In the genomic region with DNA sequence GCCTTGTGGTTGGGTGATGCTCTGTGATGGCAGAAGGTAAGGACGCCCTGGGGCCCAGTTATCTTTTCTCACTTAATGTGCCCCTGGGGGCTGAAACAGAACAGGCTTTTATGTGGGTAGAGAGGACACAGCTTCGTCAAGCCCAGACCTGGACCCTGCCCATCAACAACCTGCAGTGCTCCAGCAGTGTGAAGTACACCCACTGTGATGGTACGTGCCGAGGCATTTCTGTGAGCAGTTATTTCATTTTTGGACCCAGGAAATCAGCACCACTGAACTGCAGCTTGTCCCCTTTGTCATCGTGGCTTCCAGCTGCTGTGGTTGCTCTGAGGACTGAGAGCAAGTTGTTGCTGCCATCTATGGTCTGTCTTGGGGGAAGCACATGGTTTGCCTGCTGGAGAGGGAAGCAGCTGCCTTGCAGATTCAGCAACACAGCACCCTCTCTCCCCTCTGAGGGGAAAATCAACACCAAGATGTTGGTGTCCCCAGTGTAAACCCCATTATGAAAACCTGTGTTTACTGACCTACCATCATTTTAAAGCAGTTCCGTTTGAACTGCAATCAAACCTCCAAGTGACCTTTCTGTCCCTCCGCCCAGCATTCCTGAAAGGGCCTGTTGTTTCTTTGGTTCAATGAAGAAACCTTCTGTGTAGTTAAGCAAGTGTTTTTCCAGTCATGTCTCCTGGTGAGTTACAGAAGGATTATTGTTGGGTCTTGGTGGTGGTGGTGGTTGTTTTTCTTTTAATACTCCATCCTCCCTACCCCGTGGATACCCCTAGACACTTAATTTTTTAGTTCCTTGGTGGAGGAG, we compare ENCODE assay signal across 1 cellular context.
A peak's percentile ranks its signal among the peaks of the same experiment; 100 is the strongest.
TF ChIP-seq lines count a peak whose summit lies in the region.

No MANE protein-coding gene starts in this region.

TF ChIP-seq in HepG2, 621 proteins besides CTCF, POLR2A, EP300 and RAD21 (continued from another document):
- TF ChIP-seq, protein P1, sequence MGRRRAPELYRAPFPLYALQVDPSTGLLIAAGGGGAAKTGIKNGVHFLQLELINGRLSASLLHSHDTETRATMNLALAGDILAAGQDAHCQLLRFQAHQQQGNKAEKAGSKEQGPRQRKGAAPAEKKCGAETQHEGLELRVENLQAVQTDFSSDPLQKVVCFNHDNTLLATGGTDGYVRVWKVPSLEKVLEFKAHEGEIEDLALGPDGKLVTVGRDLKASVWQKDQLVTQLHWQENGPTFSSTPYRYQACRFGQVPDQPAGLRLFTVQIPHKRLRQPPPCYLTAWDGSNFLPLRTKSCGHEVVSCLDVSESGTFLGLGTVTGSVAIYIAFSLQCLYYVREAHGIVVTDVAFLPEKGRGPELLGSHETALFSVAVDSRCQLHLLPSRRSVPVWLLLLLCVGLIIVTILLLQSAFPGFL (CRISPR knock-in tag; IDR thresholded peaks at IDR 0.05) = no peak
- TF ChIP-seq ZNF264 (CRISPR knock-in tag; IDR thresholded peaks at IDR 0.05) (peak; percentile 90), POLR2AphosphoS5 (IDR thresholded peaks at IDR 0.05; ENCODE audit: low read depth, low read length) (peak; percentile 43; the same call in 1 of the 2 replicates), ZNF143 (CRISPR knock-in tag; IDR thresholded peaks at IDR 0.05) (0 out of 2 replicates have a peak, but pooled peaks have one; percentile 39), ETV5 (CRISPR knock-in tag; IDR thresholded peaks at IDR 0.05; ENCODE audit: borderline replicate concordance) (peak; percentile 99), GABPB1 (CRISPR knock-in tag; IDR thresholded peaks at IDR 0.05) (peak; percentile 46; the same call in 1 of the 2 replicates), ZNF552 (CRISPR knock-in tag; IDR thresholded peaks at IDR 0.05; ENCODE audit: borderline replicate concordance) (0 out of 2 replicates have a peak, but pooled peaks have one; percentile 31), CBX1 (IDR thresholded peaks at IDR 0.05; ENCODE audit: low read depth) (peak; percentile 92), CREB1 (IDR thresholded peaks at IDR 0.05) (no peak), CREB1 (CRISPR knock-in tag; IDR thresholded peaks at IDR 0.05) (peak; percentile 83; the same call in 1 of the 2 replicates), SALL1 (CRISPR knock-in tag; IDR thresholded peaks at IDR 0.05) (peak; percentile 93), MEIS1 (CRISPR knock-in tag; IDR thresholded peaks at IDR 0.05; ENCODE audit: borderline replicate concordance) (peak; percentile 78), MED8 (CRISPR knock-in tag; IDR thresholded peaks at IDR 0.05; ENCODE audit: insufficient replicate concordance) (peak; percentile 94), FOXK2 (IDR thresholded peaks at IDR 0.05) (peak; percentile 98), ZNF788 (CRISPR knock-in tag; IDR thresholded peaks at IDR 0.05; ENCODE audit: borderline replicate concordance) (peak; percentile 93; the same call in 1 of the 2 replicates), ZNF263 (CRISPR knock-in tag; IDR thresholded peaks at IDR 0.05) (peak; percentile 49), SIN3A (IDR thresholded peaks at IDR 0.05; ENCODE audit: borderline replicate concordance, low read depth, low read length) (peak; percentile 79; the same call in 1 of the 2 replicates), NFATC3 (CRISPR knock-in tag; IDR thresholded peaks at IDR 0.05) (0 out of 2 replicates have a peak, but pooled peaks have one; percentile 37), ZEB1 (IDR thresholded peaks at IDR 0.05; ENCODE audit: insufficient replicate concordance, low read depth) (peak; percentile 84), FLYWCH1 (CRISPR knock-in tag; IDR thresholded peaks at IDR 0.05) (0 out of 2 replicates have a peak, but pooled peaks have one; percentile 8)
- TF ChIP-seq, protein P2, sequence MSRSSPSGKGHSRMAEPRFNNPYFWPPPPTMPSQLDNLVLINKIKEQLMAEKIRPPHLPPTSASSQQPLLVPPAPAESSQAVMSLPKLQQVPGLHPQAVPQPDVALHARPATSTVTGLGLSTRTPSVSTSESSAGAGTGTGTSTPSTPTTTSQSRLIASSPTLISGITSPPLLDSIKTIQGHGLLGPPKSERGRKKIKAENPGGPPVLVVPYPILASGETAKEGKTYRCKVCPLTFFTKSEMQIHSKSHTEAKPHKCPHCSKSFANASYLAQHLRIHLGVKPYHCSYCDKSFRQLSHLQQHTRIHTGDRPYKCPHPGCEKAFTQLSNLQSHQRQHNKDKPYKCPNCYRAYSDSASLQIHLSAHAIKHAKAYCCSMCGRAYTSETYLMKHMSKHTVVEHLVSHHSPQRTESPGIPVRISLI (CRISPR knock-in tag; IDR thresholded peaks at IDR 0.05; ENCODE audit: borderline replicate concordance) = peak; percentile 79; the same call in 1 of the 2 replicates
- TF ChIP-seq, protein P3, sequence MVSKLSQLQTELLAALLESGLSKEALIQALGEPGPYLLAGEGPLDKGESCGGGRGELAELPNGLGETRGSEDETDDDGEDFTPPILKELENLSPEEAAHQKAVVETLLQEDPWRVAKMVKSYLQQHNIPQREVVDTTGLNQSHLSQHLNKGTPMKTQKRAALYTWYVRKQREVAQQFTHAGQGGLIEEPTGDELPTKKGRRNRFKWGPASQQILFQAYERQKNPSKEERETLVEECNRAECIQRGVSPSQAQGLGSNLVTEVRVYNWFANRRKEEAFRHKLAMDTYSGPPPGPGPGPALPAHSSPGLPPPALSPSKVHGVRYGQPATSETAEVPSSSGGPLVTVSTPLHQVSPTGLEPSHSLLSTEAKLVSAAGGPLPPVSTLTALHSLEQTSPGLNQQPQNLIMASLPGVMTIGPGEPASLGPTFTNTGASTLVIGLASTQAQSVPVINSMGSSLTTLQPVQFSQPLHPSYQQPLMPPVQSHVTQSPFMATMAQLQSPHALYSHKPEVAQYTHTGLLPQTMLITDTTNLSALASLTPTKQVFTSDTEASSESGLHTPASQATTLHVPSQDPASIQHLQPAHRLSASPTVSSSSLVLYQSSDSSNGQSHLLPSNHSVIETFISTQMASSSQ (IDR thresholded peaks at IDR 0.05; ENCODE audit: low read depth) = peak; percentile 79
- TF ChIP-seq, protein P3 (CRISPR knock-in tag; IDR thresholded peaks at IDR 0.05; ENCODE audit: borderline replicate concordance) = peak; percentile 96
- TF ChIP-seq, protein P4, sequence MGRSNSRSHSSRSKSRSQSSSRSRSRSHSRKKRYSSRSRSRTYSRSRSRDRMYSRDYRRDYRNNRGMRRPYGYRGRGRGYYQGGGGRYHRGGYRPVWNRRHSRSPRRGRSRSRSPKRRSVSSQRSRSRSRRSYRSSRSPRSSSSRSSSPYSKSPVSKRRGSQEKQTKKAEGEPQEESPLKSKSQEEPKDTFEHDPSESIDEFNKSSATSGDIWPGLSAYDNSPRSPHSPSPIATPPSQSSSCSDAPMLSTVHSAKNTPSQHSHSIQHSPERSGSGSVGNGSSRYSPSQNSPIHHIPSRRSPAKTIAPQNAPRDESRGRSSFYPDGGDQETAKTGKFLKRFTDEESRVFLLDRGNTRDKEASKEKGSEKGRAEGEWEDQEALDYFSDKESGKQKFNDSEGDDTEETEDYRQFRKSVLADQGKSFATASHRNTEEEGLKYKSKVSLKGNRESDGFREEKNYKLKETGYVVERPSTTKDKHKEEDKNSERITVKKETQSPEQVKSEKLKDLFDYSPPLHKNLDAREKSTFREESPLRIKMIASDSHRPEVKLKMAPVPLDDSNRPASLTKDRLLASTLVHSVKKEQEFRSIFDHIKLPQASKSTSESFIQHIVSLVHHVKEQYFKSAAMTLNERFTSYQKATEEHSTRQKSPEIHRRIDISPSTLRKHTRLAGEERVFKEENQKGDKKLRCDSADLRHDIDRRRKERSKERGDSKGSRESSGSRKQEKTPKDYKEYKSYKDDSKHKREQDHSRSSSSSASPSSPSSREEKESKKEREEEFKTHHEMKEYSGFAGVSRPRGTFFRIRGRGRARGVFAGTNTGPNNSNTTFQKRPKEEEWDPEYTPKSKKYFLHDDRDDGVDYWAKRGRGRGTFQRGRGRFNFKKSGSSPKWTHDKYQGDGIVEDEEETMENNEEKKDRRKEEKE (IDR thresholded peaks at IDR 0.05) = no peak
- TF ChIP-seq, protein P5, sequence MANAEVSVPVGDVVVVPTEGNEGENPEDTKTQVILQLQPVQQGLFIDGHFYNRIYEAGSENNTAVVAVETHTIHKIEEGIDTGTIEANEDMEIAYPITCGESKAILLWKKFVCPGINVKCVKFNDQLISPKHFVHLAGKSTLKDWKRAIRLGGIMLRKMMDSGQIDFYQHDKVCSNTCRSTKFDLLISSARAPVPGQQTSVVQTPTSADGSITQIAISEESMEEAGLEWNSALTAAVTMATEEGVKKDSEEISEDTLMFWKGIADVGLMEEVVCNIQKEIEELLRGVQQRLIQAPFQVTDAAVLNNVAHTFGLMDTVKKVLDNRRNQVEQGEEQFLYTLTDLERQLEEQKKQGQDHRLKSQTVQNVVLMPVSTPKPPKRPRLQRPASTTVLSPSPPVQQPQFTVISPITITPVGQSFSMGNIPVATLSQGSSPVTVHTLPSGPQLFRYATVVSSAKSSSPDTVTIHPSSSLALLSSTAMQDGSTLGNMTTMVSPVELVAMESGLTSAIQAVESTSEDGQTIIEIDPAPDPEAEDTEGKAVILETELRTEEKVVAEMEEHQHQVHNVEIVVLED (CRISPR knock-in tag; IDR thresholded peaks at IDR 0.05; ENCODE audit: borderline replicate concordance) = peak; percentile 53
